ENCODE assay signal across 1 cellular context in genomic region chr19:42352216-42352892, GRCh38.
A peak's percentile ranks its signal among the peaks of the same experiment; 100 is the strongest.
TF ChIP-seq lines count a peak whose summit lies in the region.

No MANE protein-coding gene starts in this region.

TF ChIP-seq in HepG2, 621 proteins besides CTCF, POLR2A, EP300 and RAD21:
- no peak for TF ChIP-seq PHF21A (CRISPR knock-in tag; IDR thresholded peaks at IDR 0.05)
- 0 out of 2 replicates have a peak, but pooled peaks have one; percentile 12 for TF ChIP-seq RFX1 (IDR thresholded peaks at IDR 0.05)
TF ChIP-seq in HepG2: peak in this region for 1.
